Comparison of ENCODE assay signal across 1 cellular context in genomic region chr3:46549408-46549904, GRCh38.
A peak's percentile ranks its signal among the peaks of the same experiment; 100 is the strongest.
TF ChIP-seq lines count a peak whose summit lies in the region.

No MANE protein-coding gene starts in this region.

TF ChIP-seq in K562, 482 proteins besides CTCF, POLR2A, EP300 and RAD21 (continues in another document):
- TF ChIP-seq ZBED1 (IDR thresholded peaks at IDR 0.05) (0 out of 2 replicates have a peak, but pooled peaks have one; percentile 61), ZEB2 (IDR thresholded peaks at IDR 0.05) (peak; percentile 98), TEAD2 (tag; IDR thresholded peaks at IDR 0.05) (peak; percentile 64; the same call in 1 of the 2 replicates), ATF7 (IDR thresholded peaks at IDR 0.05) (peak; percentile 75), HDAC2 (IDR thresholded peaks at IDR 0.05) (peak; percentile 95), ETS2 (tag; IDR thresholded peaks at IDR 0.05; ENCODE audit: borderline replicate concordance, poor library complexity, severe bottlenecking) (no peak), RFX7 (CRISPR knock-in tag; IDR thresholded peaks at IDR 0.05) (no peak), TCF7 (IDR thresholded peaks at IDR 0.05; ENCODE audit: borderline replicate concordance) (no peak), FOXM1 (IDR thresholded peaks at IDR 0.05; ENCODE audit: low read depth) (peak; percentile 91), FOXM1 (CRISPR knock-in tag; IDR thresholded peaks at IDR 0.05; ENCODE audit: low read depth) (no peak), CEBPB (tag; IDR thresholded peaks at IDR 0.05) (peak; percentile 80), HINFP (tag; conservative IDR thresholded peaks at IDR 0.05; ENCODE audit: low read depth) (no peak), SMARCA4 (IDR thresholded peaks at IDR 0.05) (peak; percentile 98), ZNF12 (CRISPR knock-in tag; IDR thresholded peaks at IDR 0.05) (peak; percentile 76; the same call in 1 of the 2 replicates), DMBX1 (CRISPR knock-in tag; IDR thresholded peaks at IDR 0.05; ENCODE audit: borderline replicate concordance) (0 out of 2 replicates have a peak, but pooled peaks have one; percentile 52), BHLHE40 (IDR thresholded peaks at IDR 0.05; ENCODE audit: low read length) (peak; percentile 27; the same call in 1 of the 2 replicates), SMAD3 (CRISPR knock-in tag; conservative IDR thresholded peaks at IDR 0.05) (0 out of 2 replicates have a peak, but pooled peaks have one; percentile 55), NCOA2 (IDR thresholded peaks at IDR 0.05; ENCODE audit: partially characterized antibody in 2 of 2) (no peak), TAL1 (IDR thresholded peaks at IDR 0.05) (peak; percentile 95), SMARCC2 (IDR thresholded peaks at IDR 0.05; ENCODE audit: low read depth) (peak; percentile 91), MAZ (CRISPR knock-in tag; conservative IDR thresholded peaks at IDR 0.05 in 1 of 2, IDR thresholded peaks at IDR 0.05 in 1 of 2) (peak in 1 of 2 experiments; percentile 82; a peak in 3 of 4 replicates), CBX8 (IDR thresholded peaks at IDR 0.05; ENCODE audit: borderline replicate concordance, extremely low read depth, low read depth, low read length, poor library complexity, severe bottlenecking) (no peak), ARID1B (IDR thresholded peaks at IDR 0.05) (peak; percentile 98), KDM1A (IDR thresholded peaks at IDR 0.05) (peak; percentile 62 to 72), ATF1 (CRISPR knock-in tag; IDR thresholded peaks at IDR 0.05) (no peak), ATF1 (tag; IDR thresholded peaks at IDR 0.05) (peak; percentile 64), GATAD2A (IDR thresholded peaks at IDR 0.05) (peak; percentile 82; the same call in 1 of the 2 replicates), GTF2A2 (tag; IDR thresholded peaks at IDR 0.05) (no peak), TAF9B (IDR thresholded peaks at IDR 0.05; ENCODE audit: partially characterized antibody) (no peak), ZBTB11 (CRISPR knock-in tag; IDR thresholded peaks at IDR 0.05) (peak in 1 of 3 experiments; percentile 66; a peak in 1 of 6 replicates), GABPB2 (CRISPR knock-in tag; conservative IDR thresholded peaks at IDR 0.05) (no peak), CREB3 (tag; conservative IDR thresholded peaks at IDR 0.05; ENCODE audit: low read depth) (peak; percentile 59; the same call in 1 of the 2 replicates), KLF16 (IDR thresholded peaks at IDR 0.05) (peak; percentile 88), MEIS2 (IDR thresholded peaks at IDR 0.05; ENCODE audit: partially characterized antibody) (peak; percentile 29), MEF2D (tag; conservative IDR thresholded peaks at IDR 0.05; ENCODE audit: low read depth) (0 out of 2 replicates have a peak, but pooled peaks have one; percentile 21), CBX3 (IDR thresholded peaks at IDR 0.05; ENCODE audit: borderline replicate concordance in 1 of 2, low read length in 2 of 2) (peak in 1 of 2 experiments; percentile 44; a peak in 1 of 3 replicates)
- TF ChIP-seq, protein P1, sequence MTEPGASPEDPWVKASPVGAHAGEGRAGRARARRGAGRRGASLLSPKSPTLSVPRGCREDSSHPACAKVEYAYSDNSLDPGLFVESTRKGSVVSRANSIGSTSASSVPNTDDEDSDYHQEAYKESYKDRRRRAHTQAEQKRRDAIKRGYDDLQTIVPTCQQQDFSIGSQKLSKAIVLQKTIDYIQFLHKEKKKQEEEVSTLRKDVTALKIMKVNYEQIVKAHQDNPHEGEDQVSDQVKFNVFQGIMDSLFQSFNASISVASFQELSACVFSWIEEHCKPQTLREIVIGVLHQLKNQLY (CRISPR knock-in tag; conservative IDR thresholded peaks at IDR 0.05) = no peak
- TF ChIP-seq, protein P2, sequence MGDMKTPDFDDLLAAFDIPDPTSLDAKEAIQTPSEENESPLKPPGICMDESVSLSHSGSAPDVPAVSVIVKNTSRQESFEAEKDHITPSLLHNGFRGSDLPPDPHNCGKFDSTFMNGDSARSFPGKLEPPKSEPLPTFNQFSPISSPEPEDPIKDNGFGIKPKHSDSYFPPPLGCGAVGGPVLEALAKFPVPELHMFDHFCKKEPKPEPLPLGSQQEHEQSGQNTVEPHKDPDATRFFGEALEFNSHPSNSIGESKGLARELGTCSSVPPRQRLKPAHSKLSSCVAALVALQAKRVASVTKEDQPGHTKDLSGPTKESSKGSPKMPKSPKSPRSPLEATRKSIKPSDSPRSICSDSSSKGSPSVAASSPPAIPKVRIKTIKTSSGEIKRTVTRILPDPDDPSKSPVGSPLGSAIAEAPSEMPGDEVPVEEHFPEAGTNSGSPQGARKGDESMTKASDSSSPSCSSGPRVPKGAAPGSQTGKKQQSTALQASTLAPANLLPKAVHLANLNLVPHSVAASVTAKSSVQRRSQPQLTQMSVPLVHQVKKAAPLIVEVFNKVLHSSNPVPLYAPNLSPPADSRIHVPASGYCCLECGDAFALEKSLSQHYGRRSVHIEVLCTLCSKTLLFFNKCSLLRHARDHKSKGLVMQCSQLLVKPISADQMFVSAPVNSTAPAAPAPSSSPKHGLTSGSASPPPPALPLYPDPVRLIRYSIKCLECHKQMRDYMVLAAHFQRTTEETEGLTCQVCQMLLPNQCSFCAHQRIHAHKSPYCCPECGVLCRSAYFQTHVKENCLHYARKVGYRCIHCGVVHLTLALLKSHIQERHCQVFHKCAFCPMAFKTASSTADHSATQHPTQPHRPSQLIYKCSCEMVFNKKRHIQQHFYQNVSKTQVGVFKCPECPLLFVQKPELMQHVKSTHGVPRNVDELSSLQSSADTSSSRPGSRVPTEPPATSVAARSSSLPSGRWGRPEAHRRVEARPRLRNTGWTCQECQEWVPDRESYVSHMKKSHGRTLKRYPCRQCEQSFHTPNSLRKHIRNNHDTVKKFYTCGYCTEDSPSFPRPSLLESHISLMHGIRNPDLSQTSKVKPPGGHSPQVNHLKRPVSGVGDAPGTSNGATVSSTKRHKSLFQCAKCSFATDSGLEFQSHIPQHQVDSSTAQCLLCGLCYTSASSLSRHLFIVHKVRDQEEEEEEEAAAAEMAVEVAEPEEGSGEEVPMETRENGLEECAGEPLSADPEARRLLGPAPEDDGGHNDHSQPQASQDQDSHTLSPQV (IDR thresholded peaks at IDR 0.05) = peak; percentile 85
- TF ChIP-seq, protein P3, sequence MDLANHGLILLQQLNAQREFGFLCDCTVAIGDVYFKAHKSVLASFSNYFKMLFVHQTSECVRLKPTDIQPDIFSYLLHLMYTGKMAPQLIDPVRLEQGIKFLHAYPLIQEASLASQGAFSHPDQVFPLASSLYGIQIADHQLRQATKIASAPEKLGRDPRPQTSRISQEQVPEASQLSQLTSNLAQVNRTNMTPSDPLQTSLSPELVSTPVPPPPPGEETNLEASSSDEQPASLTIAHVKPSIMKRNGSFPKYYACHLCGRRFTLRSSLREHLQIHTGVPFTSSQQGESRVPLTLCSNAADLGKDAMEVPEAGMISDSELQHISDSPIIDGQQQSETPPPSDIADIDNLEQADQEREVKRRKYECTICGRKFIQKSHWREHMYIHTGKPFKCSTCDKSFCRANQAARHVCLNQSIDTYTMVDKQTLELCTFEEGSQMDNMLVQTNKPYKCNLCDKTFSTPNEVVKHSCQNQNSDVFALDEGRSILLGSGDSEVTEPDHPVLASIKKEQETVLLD (IDR thresholded peaks at IDR 0.05) = peak; percentile 73; the same call in 1 of the 2 replicates
- TF ChIP-seq, protein P4, sequence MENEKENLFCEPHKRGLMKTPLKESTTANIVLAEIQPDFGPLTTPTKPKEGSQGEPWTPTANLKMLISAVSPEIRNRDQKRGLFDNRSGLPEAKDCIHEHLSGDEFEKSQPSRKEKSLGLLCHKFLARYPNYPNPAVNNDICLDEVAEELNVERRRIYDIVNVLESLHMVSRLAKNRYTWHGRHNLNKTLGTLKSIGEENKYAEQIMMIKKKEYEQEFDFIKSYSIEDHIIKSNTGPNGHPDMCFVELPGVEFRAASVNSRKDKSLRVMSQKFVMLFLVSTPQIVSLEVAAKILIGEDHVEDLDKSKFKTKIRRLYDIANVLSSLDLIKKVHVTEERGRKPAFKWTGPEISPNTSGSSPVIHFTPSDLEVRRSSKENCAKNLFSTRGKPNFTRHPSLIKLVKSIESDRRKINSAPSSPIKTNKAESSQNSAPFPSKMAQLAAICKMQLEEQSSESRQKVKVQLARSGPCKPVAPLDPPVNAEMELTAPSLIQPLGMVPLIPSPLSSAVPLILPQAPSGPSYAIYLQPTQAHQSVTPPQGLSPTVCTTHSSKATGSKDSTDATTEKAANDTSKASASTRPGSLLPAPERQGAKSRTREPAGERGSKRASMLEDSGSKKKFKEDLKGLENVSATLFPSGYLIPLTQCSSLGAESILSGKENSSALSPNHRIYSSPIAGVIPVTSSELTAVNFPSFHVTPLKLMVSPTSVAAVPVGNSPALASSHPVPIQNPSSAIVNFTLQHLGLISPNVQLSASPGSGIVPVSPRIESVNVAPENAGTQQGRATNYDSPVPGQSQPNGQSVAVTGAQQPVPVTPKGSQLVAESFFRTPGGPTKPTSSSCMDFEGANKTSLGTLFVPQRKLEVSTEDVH (IDR thresholded peaks at IDR 0.05; ENCODE audit: low read depth, partially characterized antibody) = no peak
- TF ChIP-seq, protein P5, sequence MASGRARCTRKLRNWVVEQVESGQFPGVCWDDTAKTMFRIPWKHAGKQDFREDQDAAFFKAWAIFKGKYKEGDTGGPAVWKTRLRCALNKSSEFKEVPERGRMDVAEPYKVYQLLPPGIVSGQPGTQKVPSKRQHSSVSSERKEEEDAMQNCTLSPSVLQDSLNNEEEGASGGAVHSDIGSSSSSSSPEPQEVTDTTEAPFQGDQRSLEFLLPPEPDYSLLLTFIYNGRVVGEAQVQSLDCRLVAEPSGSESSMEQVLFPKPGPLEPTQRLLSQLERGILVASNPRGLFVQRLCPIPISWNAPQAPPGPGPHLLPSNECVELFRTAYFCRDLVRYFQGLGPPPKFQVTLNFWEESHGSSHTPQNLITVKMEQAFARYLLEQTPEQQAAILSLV (tag; IDR thresholded peaks at IDR 0.05) = peak; percentile 65
- TF ChIP-seq, protein P6, sequence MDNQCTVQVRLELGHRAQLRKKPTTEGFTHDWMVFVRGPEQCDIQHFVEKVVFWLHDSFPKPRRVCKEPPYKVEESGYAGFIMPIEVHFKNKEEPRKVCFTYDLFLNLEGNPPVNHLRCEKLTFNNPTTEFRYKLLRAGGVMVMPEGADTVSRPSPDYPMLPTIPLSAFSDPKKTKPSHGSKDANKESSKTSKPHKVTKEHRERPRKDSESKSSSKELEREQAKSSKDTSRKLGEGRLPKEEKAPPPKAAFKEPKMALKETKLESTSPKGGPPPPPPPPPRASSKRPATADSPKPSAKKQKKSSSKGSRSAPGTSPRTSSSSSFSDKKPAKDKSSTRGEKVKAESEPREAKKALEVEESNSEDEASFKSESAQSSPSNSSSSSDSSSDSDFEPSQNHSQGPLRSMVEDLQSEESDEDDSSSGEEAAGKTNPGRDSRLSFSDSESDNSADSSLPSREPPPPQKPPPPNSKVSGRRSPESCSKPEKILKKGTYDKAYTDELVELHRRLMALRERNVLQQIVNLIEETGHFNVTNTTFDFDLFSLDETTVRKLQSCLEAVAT (IDR thresholded peaks at IDR 0.05) = peak; percentile 50 to 85; a peak in 3 of 4 replicates
- TF ChIP-seq, protein P7, sequence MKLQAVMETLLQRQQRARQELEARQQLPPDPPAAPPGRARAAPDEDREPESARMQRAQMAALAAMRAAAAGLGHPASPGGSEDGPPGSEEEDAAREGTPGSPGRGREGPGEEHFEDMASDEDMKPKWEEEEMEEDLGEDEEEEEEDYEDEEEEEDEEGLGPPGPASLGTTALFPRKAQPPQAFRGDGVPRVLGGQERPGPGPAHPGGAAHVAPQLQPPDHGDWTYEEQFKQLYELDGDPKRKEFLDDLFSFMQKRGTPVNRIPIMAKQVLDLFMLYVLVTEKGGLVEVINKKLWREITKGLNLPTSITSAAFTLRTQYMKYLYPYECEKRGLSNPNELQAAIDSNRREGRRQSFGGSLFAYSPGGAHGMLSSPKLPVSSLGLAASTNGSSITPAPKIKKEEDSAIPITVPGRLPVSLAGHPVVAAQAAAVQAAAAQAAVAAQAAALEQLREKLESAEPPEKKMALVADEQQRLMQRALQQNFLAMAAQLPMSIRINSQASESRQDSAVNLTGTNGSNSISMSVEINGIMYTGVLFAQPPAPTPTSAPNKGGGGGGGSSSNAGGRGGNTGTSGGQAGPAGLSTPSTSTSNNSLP (IDR thresholded peaks at IDR 0.05; ENCODE audit: borderline replicate concordance, low read depth, low read length) = no peak
